Comparison of ENCODE assay signal across 8 cellular contexts in the genomic region with DNA sequence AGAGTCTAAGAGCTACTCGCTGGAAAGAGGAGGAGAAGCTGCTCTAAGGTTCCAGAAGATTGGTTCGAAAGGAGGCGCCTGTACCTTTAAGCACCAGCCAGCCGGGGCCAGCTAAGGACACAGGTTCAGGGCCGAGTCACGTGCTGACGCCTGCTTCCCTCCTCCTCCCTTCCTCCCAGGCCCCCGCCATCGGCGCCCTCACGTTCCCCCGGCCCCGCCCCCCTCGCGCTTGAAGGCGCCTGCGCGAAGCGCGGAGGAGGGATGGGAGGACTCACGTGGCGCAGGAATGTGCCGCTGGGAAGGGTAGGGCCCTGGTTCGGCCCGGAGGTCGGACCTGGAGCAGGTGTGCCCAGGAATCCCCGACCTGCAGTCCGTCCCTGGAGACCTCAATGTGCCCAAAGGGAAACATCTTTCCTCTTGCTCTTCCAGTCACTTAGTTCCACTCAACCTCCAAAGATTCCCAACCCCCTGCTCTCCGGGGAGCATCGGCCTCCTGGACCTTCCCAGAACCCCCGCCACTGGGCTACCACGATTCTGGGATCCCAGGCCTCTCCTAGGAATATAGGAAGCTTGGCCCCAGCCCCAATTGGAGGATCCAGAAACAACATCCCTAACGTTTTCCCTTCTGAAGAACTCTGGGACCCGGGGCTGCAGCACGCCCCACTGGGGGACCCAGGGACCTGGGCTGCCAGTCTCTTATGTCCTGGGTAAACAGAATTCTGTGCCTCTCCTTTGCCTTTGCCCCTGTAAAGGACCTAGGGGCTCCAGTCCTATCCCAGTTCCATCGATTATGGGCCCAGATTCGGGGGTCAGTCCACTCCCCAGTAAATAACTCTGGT. TPM values are rescaled to one million over a fixed set of nuclear protein-coding genes. Genes with fewer than 3 reads are reported as not detected.
DNase-seq lines count a peak whose midpoint lies in the region; ATAC-seq and TF ChIP-seq lines count a peak whose summit lies in the region.

No MANE protein-coding gene starts in this region.

- DNase-seq in DMS114 treated with DMSO at 0.1 percent for 48 hours (lab: John Stamatoyannopoulos, UW; ENCODE audit: unreplicated experiment): peak; percentile 69
- peak; percentile 92 to 99 for DNase-seq in NCI-H187 (lab: John Stamatoyannopoulos, UW)
- DNase-seq in T-helper 2 cell: peak; percentile 78 to 97 (median 86)
- peak in 55 of 56 donors; percentile 61 to 94 (median 86) for DNase-seq in amygdala (lab: John Stamatoyannopoulos, UW)
- peak; percentile 98 for DNase-seq in left ventricle myocardium inferior
- DNase-seq in prostate gland (ENCODE audit: low spot score): peak; percentile 97
- peak; percentile 99 for DNase-seq in upper lobe of right lung

- peak overlapping the region; percentile 98 for H3K27ac ChIP-seq in left ventricle myocardium inferior (replicated peaks)
- peak overlapping the region; percentile 98 to 99 for H3K27ac ChIP-seq in prostate gland
- peak overlapping the region; percentile 93 for H3K27ac ChIP-seq in upper lobe of right lung

- TF ChIP-seq POLR2A in prostate gland (IDR thresholded peaks at IDR 0.05): peak; percentile 86

- H3K4me1 ChIP-seq in left ventricle myocardium inferior (peaks cover 83% of the 10 kb centered on the region), prostate gland (replicated peaks) (peaks cover 15% of the 10 kb centered on the region), upper lobe of right lung (peaks cover 48% of the 10 kb centered on the region)

- H3K27me3 ChIP-seq in left ventricle myocardium inferior (ENCODE audit: low read depth) (no peaks in the 10 kb centered on the region), prostate gland (replicated peaks; ENCODE audit: insufficient read depth) (no peaks in the 10 kb centered on the region), upper lobe of right lung (no peaks in the 10 kb centered on the region)

- peaks cover 12% of the 10 kb centered on the region for H3K36me3 ChIP-seq in left ventricle myocardium inferior
- no peaks in the 10 kb centered on the region for H3K36me3 ChIP-seq in prostate gland
- peaks cover 25% of the 10 kb centered on the region for H3K36me3 ChIP-seq in upper lobe of right lung

- peak overlapping the region; percentile 81 for H3K4me3 ChIP-seq in left ventricle myocardium inferior
- peak overlapping the region; percentile 72 to 77 for H3K4me3 ChIP-seq in prostate gland
- peak overlapping the region; percentile 80 for H3K4me3 ChIP-seq in upper lobe of right lung

- intact Hi-C loops in left ventricle myocardium inferior (cut with micrococcal nuclease): no loop called here
- intact Hi-C loops in prostate gland (cut with DNase I): no loop called here
- intact Hi-C loops in upper lobe of right lung (cut with DNase I): no loop called here

- ATAC-seq in HG02571 (IDR thresholded peaks at IDR 0.05; ENCODE audit: unreplicated experiment): peak; percentile 34
- ATAC-seq in upper lobe of right lung: peak; percentile 65

- WGBS in prostate gland: 4% methylated on average over 36 of the region's 37 CpGs

- H3K9me3 ChIP-seq in left ventricle myocardium inferior (replicated peaks): no peaks in the 10 kb centered on the region
- H3K9me3 ChIP-seq in prostate gland: no peaks in the 10 kb centered on the region
- no peaks in the 10 kb centered on the region for H3K9me3 ChIP-seq in upper lobe of right lung

- TF ChIP-seq CTCF in left ventricle myocardium inferior (IDR thresholded peaks at IDR 0.05; ENCODE audit: borderline replicate concordance) (no peak), prostate gland (IDR thresholded peaks at IDR 0.05) (peak in 1 of 4 experiments; percentile 26), upper lobe of right lung (IDR thresholded peaks at IDR 0.05) (no peak)

RNA-seq across cellular contexts. Expression of gene DBP, which starts 2.5 kb away (rescaled TPM):
- total RNA-seq in left ventricle myocardium inferior (7.9 TPM), prostate gland (10 to 100 TPM; 14.3 to 52.7 TPM), upper lobe of right lung (17.7 TPM)

RNA-seq across cellular contexts. Expression of gene CA11, which starts 11.3 kb away (rescaled TPM):
- total RNA-seq in left ventricle myocardium inferior (4.5 TPM), prostate gland (10 to 100 TPM in 1 of 2 donors, 1 to 10 TPM in 1; 7.0 to 11.2 TPM), upper lobe of right lung (9.5 TPM)

RNA-seq across cellular contexts. Expression of gene SPHK2, which starts 15.3 kb away (rescaled TPM):
- total RNA-seq in left ventricle myocardium inferior (8.0 TPM), prostate gland (10 to 100 TPM; 24.8 to 25.4 TPM), upper lobe of right lung (23.3 TPM)

RNA-seq across cellular contexts. Expression of gene RPL18, which starts 15.7 kb away (rescaled TPM):
- total RNA-seq in left ventricle myocardium inferior: 530 TPM
- total RNA-seq in prostate gland: 1,000 to 10,000 TPM; 2,096 to 3,914 TPM
- total RNA-seq in upper lobe of right lung: 1,025 TPM

RNA-seq across cellular contexts. Expression of gene FAM83E, which starts 19.8 kb away (rescaled TPM):
- total RNA-seq in left ventricle myocardium inferior (not detected), prostate gland (1 to 10 TPM; 2.8 to 8.8 TPM), upper lobe of right lung (31.1 TPM)

Comparison
In these comparisons a context has a peak if more than half of its experiments do, and no peak if none do; other contexts are left out.
1. Peak in every context shown above with its lines: DNase-seq, ATAC-seq, H3K4me3 ChIP-seq and H3K27ac ChIP-seq.